ENCODE assay signal across 8 cellular contexts in the genomic region with DNA sequence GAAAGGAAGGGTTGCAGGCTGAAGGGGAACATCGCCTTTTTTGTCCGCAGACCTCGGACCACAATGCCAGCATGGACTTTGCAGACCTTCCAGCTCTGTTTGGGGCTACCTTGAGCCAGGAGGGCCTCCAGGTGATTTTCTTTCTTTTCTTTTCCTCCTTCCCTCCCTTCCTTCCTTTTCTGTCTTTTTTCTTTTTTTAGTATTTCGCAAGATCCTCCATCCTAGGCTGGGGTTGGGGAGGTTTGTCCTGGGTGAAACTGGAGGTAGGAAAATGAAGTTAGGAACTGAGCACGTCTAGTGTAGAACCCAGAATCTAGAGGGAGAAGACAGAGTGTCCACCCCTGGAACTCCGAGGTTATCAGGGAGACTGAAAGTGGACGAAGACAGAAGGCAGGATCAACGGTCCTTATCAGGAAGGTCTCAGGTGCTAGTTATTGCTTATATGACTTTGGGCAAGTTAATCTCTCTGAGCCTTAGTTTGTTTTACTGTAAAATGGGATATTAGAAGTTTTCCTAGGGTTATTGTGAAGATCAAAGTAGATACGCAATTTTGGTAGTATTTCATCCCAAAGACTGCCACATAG. TPM values are rescaled to one million over a fixed set of nuclear protein-coding genes. Genes with fewer than 3 reads are reported as not detected.
DNase-seq lines count a peak whose midpoint lies in the region; ATAC-seq and TF ChIP-seq lines count a peak whose summit lies in the region.

No MANE protein-coding gene starts in this region.

- ATAC-seq in T-helper 17 cell (no peak), GM18511 (IDR thresholded peaks at IDR 0.05; ENCODE audit: unreplicated experiment) (no peak), HG03432 (IDR thresholded peaks at IDR 0.05; ENCODE audit: unreplicated experiment) (no peak)

- H3K36me3 Mint-ChIP-seq in T-helper 17 cell (ENCODE audit: low read depth): peaks cover 21% of the 10 kb centered on the region

- no peaks in the 10 kb centered on the region for H3K27me3 Mint-ChIP-seq in T-helper 17 cell

- peak overlapping the region; percentile 97 for H3K27ac Mint-ChIP-seq in T-helper 17 cell

- H3K4me3 Mint-ChIP-seq in T-helper 17 cell: peak overlapping the region; percentile 99

- peaks cover 59% of the 10 kb centered on the region for H3K4me1 Mint-ChIP-seq in T-helper 17 cell

- H3K4me3 ChIP-seq in GM12875 (ENCODE audit: low read depth, low read length): peak overlapping the region; percentile 92
- H3K4me3 ChIP-seq in fibroblast of the aortic adventitia (ENCODE audit: low read depth, low read length): peak overlapping the region; percentile 94
- H3K4me3 ChIP-seq in retinal pigment epithelial cell (ENCODE audit: low read length): peak overlapping the region; percentile 96

- TF ChIP-seq CTCF in GM12875 (IDR thresholded peaks at IDR 0.05; ENCODE audit: borderline replicate concordance, insufficient read depth, low read depth, low read length): no peak
- TF ChIP-seq CTCF in fibroblast of the aortic adventitia (IDR thresholded peaks at IDR 0.05; ENCODE audit: insufficient read depth, low read length): no peak
- no peak for TF ChIP-seq CTCF in retinal pigment epithelial cell (conservative IDR thresholded peaks at IDR 0.05; ENCODE audit: low read depth, low read length)

- no peaks in the 10 kb centered on the region for H3K9me3 ChIP-seq in T-helper 17 cell (ENCODE audit: control insufficient read depth, low read length, poor library complexity, severe bottlenecking)

- DNase-seq in T-helper 17 cell: no peak
- DNase-seq in fibroblast of the aortic adventitia (ENCODE audit: low read depth): no peak
- no peak for DNase-seq in retinal pigment epithelial cell (ENCODE audit: low read depth)
- no peak for DNase-seq in dedifferentiated amniotic fluid mesenchymal stem cell (ENCODE audit: extremely low spot score)
- no peak for DNase-seq in AG08396 (ENCODE audit: low spot score)

RNA-seq across cellular contexts. Expression of gene RNF167, which starts 1.1 kb away (rescaled TPM):
- total RNA-seq in T-helper 17 cell: 10 to 100 TPM; 95.5 to 99.0 TPM
- total RNA-seq in fibroblast of the aortic adventitia (ENCODE audit: low replicate concordance): 17.2 and 26.4 TPM in 2 replicates

RNA-seq across cellular contexts. Expression of gene SLC25A11, which starts 1.3 kb away (rescaled TPM):
- total RNA-seq in T-helper 17 cell: 10 to 100 TPM; 26.2 to 26.4 TPM
- 28.3 and 49.9 TPM in 2 replicates for total RNA-seq in fibroblast of the aortic adventitia (ENCODE audit: low replicate concordance)

RNA-seq across cellular contexts. Expression of gene PFN1, which starts 7.2 kb away (rescaled TPM):
- total RNA-seq in T-helper 17 cell: 100 to 1,000 TPM; 686 to 710 TPM
- 507 and 514 TPM in 2 replicates for total RNA-seq in fibroblast of the aortic adventitia (ENCODE audit: low replicate concordance)

RNA-seq across cellular contexts. Expression of gene GP1BA, which starts 9.0 kb away (rescaled TPM):
- total RNA-seq in T-helper 17 cell: 10 to 100 TPM in 1 of 2 donors, 1 to 10 TPM in 1; 1.6 to 22.9 TPM
- not detected in 2 replicates for total RNA-seq in fibroblast of the aortic adventitia (ENCODE audit: low replicate concordance)

RNA-seq across cellular contexts. Expression of gene ENO3, which starts 9.8 kb away (rescaled TPM):
- 10 to 100 TPM; 17.2 to 17.6 TPM for total RNA-seq in T-helper 17 cell
- total RNA-seq in fibroblast of the aortic adventitia (ENCODE audit: low replicate concordance): 2.8 and 4.7 TPM in 2 replicates
